ENCODE assay signal across 9 cellular contexts in the genomic region with DNA sequence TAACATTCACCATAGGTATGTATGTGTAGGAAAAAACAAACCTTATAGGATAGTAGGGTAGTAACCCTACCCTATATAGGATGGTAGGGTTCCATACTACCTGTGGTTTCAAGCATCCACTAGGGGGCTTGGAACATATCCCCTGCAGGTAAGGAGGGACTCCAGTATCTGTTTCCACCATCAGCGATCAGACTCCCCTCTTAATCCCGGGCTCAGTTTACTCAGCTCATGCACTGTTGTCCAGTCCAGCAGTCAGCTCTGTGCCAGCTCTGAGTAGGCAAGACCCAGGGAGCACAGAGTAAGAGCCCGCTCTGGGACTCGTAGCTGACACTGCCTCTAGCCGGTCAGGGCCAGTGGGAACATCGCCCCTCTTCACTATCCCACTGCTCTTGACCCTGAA.
A peak's percentile ranks its signal among the peaks of the same experiment; 100 is the strongest.
DNase-seq lines count a peak whose midpoint lies in the region; ATAC-seq and TF ChIP-seq lines count a peak whose summit lies in the region.
"Had no signal": no experiment of that assay in that cellular context is flagged by ENCODE, and none has a peak within 500 bp of the region (broad histone marks: within the 10 kb centered on the region; RNA-seq: fewer than 3 reads in every experiment).

No MANE protein-coding gene starts in this region.

- CTCF ChIA-PET in A673 (lab: Charles Lee): no interaction called here

- POLR2A ChIA-PET in A673 (lab: Charles Lee; ENCODE audit: low non-redundant PET): no interaction called here

- H3K4me3 ChIP-seq in A673 (ENCODE audit: low read depth, low read length, poor library complexity, severe bottlenecking) (no peak overlapping the region), fibroblast of pulmonary artery (replicated peaks; ENCODE audit: low read depth, low read length) (no peak overlapping the region)

- no peaks in the 10 kb centered on the region for H3K27me3 ChIP-seq in A673 (replicated peaks; ENCODE audit: insufficient read depth, low read depth, low read length, poor library complexity)

- TF ChIP-seq CTCF in A673 (conservative IDR thresholded peaks at IDR 0.05; ENCODE audit: low read depth, low read length) (peak; percentile 58), GM10266 (IDR thresholded peaks at IDR 0.05; ENCODE audit: control insufficient read depth, insufficient read depth, low read depth, missing control alignments) (peak; percentile 17), LNCAP (IDR thresholded peaks at IDR 0.05) (peak; percentile 50), fibroblast of pulmonary artery (IDR thresholded peaks at IDR 0.05; ENCODE audit: low read length, missing control alignments) (peak; percentile 38), GM13976 (IDR thresholded peaks at IDR 0.05; ENCODE audit: borderline replicate concordance, control extremely low read depth, extremely low read depth, insufficient read depth, missing control alignments) (no peak)

- BruUV-seq in A673 (replicated peaks; lab: Mats Ljungman, UMichigan): no TSS peak

- H3K36me3 ChIP-seq in A673 (ENCODE audit: insufficient read depth, low read length, poor library complexity, severe bottlenecking): no peaks in the 10 kb centered on the region

- ATAC-seq in GM21447 (IDR thresholded peaks at IDR 0.05; ENCODE audit: unreplicated experiment): no peak
- ATAC-seq: activated T-helper 17 cell treated with anti-CD3 and anti-CD28 coated beads, Interleukin-2, amount 50 U/mL, for 72 hours had no signal

- peaks cover 12% of the 10 kb centered on the region for H3K4me1 ChIP-seq in A673 (ENCODE audit: insufficient read depth, low read length, poor library complexity, severe bottlenecking)

- H3K27ac ChIP-seq in A673 (ENCODE audit: low read depth, low read length, poor library complexity, severe bottlenecking): no peak overlapping the region

- no peaks in the 10 kb centered on the region for H3K9me3 ChIP-seq in A673 (ENCODE audit: low read depth, low read length, poor library complexity, severe bottlenecking)

- in situ Hi-C loops in GM13976 (cut with MboI; ENCODE audit: low sequenced_read_pairs, unreplicated experiment): no loop called here

- no peak for DNase-seq in A673 (ENCODE audit: low spot score)
- no peak for DNase-seq in GM10266 (ENCODE audit: extremely low spot score)
- DNase-seq in fibroblast of pulmonary artery (ENCODE audit: low read depth): no peak
- no peak for DNase-seq in GM13976 (ENCODE audit: low spot score)
- no peak for DNase-seq in mesenteric fat pad (ENCODE audit: low spot score)
- no peak for DNase-seq in activated CD4-positive, alpha-beta T cell treated with anti-CD3 and anti-CD28 coated beads, Interleukin-2, amount 50 U/mL, for 4 hours

- intact Hi-C loops in A673 (cut with micrococcal nuclease; ENCODE audit: unreplicated experiment): no loop called here
